1 cellular context compared by ENCODE assay signal in the genomic region with DNA sequence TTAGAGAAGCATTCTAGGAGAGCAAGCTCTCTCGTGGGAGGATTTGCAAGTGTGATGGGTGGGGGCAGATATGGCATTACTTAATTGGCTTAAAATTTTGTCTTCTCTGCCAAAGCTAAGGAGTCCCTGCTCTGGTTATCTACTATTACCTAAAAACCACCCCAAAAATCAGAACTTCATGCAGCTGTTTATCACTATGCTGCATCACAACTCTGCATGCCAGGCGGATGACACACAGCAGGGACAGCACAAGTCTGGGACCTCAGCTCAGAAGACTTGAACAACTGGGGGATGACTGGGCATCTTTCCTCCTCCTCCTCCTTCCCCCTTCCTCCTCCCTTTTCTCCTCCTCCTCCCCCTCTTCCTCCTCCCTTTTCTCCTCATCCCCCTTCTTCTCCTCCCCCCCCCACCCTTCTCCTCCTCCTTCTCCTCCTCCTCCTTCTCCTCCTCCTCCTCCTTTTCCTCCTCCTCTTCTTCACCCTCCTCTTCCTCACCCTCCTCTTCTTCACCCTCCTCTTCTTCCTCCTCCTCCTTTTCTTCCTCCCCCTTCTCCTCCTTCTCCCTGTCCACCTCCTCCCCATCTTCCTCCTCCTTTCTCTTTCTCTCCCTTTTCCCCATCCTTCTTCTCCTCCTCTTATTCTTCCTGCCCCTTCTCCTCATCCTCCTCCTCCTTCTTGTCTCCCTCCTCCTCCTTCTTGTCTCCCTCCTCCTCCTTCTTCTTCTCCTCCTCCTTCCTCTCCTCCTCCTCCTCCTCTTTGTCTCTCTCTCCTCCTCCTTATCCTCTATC.
TF ChIP-seq lines count a peak whose summit lies in the region.

No MANE protein-coding gene starts in this region.

TF ChIP-seq in HEK293, 187 proteins besides CTCF, POLR2A, EP300 and RAD21 (continued from another document):
- TF ChIP-seq, protein P1, sequence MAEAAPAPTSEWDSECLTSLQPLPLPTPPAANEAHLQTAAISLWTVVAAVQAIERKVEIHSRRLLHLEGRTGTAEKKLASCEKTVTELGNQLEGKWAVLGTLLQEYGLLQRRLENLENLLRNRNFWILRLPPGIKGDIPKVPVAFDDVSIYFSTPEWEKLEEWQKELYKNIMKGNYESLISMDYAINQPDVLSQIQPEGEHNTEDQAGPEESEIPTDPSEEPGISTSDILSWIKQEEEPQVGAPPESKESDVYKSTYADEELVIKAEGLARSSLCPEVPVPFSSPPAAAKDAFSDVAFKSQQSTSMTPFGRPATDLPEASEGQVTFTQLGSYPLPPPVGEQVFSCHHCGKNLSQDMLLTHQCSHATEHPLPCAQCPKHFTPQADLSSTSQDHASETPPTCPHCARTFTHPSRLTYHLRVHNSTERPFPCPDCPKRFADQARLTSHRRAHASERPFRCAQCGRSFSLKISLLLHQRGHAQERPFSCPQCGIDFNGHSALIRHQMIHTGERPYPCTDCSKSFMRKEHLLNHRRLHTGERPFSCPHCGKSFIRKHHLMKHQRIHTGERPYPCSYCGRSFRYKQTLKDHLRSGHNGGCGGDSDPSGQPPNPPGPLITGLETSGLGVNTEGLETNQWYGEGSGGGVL (tag by site-specific recombination; IDR thresholded peaks at IDR 0.05), result 0 out of 2 replicates have a peak, but pooled peaks have one; percentile 16
